1 cellular context compared by ENCODE assay signal in the genomic region with DNA sequence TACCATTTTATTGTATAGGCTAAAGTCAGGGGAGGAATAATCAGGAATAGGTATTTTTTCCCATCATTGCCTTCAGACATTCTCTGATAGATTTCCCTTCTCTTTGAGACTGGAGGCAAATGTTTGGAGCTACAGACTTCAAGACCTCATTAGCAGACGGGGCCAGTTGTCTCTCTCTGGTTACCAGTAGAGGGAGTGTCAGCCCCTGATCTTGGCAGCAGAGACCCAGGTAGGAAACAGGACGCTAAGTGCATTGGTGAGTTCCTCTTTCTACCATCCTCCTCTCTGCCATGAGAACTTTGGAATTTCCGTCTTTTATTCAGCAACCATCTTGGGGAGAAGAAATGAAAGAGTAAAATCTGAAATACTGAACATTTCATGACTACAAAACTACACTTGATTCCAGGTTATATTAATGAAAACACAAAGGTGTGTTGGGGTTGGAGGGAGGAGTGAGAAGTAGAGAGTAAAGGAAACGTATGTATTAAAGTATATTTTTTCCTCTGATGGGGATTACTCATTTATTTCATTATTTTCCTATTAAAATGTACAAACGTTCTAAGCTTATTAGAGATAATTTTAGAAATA.
TF ChIP-seq lines count a peak whose summit lies in the region.

No MANE protein-coding gene starts in this region.

TF ChIP-seq in HepG2, 621 proteins besides CTCF, POLR2A, EP300 and RAD21 (continued from another document):
- TF ChIP-seq, protein P1, sequence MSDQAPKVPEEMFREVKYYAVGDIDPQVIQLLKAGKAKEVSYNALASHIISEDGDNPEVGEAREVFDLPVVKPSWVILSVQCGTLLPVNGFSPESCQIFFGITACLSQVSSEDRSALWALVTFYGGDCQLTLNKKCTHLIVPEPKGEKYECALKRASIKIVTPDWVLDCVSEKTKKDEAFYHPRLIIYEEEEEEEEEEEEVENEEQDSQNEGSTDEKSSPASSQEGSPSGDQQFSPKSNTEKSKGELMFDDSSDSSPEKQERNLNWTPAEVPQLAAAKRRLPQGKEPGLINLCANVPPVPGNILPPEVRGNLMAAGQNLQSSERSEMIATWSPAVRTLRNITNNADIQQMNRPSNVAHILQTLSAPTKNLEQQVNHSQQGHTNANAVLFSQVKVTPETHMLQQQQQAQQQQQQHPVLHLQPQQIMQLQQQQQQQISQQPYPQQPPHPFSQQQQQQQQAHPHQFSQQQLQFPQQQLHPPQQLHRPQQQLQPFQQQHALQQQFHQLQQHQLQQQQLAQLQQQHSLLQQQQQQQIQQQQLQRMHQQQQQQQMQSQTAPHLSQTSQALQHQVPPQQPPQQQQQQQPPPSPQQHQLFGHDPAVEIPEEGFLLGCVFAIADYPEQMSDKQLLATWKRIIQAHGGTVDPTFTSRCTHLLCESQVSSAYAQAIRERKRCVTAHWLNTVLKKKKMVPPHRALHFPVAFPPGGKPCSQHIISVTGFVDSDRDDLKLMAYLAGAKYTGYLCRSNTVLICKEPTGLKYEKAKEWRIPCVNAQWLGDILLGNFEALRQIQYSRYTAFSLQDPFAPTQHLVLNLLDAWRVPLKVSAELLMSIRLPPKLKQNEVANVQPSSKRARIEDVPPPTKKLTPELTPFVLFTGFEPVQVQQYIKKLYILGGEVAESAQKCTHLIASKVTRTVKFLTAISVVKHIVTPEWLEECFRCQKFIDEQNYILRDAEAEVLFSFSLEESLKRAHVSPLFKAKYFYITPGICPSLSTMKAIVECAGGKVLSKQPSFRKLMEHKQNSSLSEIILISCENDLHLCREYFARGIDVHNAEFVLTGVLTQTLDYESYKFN (CRISPR knock-in tag; conservative IDR thresholded peaks at IDR 0.05), result no peak
- TF ChIP-seq SMC3 (IDR thresholded peaks at IDR 0.05; ENCODE audit: low read length) (peak; percentile 84), STAG1 (CRISPR knock-in tag; IDR thresholded peaks at IDR 0.05) (peak; percentile 85), U2AF1 (optimal IDR thresholded peaks at IDR 0.05; ENCODE audit: low read depth, low read length) (no peak), ZNF644 (CRISPR knock-in tag; IDR thresholded peaks at IDR 0.05; ENCODE audit: low read depth) (0 out of 2 replicates have a peak, but pooled peaks have one; percentile 12)
- TF ChIP-seq, protein P2, sequence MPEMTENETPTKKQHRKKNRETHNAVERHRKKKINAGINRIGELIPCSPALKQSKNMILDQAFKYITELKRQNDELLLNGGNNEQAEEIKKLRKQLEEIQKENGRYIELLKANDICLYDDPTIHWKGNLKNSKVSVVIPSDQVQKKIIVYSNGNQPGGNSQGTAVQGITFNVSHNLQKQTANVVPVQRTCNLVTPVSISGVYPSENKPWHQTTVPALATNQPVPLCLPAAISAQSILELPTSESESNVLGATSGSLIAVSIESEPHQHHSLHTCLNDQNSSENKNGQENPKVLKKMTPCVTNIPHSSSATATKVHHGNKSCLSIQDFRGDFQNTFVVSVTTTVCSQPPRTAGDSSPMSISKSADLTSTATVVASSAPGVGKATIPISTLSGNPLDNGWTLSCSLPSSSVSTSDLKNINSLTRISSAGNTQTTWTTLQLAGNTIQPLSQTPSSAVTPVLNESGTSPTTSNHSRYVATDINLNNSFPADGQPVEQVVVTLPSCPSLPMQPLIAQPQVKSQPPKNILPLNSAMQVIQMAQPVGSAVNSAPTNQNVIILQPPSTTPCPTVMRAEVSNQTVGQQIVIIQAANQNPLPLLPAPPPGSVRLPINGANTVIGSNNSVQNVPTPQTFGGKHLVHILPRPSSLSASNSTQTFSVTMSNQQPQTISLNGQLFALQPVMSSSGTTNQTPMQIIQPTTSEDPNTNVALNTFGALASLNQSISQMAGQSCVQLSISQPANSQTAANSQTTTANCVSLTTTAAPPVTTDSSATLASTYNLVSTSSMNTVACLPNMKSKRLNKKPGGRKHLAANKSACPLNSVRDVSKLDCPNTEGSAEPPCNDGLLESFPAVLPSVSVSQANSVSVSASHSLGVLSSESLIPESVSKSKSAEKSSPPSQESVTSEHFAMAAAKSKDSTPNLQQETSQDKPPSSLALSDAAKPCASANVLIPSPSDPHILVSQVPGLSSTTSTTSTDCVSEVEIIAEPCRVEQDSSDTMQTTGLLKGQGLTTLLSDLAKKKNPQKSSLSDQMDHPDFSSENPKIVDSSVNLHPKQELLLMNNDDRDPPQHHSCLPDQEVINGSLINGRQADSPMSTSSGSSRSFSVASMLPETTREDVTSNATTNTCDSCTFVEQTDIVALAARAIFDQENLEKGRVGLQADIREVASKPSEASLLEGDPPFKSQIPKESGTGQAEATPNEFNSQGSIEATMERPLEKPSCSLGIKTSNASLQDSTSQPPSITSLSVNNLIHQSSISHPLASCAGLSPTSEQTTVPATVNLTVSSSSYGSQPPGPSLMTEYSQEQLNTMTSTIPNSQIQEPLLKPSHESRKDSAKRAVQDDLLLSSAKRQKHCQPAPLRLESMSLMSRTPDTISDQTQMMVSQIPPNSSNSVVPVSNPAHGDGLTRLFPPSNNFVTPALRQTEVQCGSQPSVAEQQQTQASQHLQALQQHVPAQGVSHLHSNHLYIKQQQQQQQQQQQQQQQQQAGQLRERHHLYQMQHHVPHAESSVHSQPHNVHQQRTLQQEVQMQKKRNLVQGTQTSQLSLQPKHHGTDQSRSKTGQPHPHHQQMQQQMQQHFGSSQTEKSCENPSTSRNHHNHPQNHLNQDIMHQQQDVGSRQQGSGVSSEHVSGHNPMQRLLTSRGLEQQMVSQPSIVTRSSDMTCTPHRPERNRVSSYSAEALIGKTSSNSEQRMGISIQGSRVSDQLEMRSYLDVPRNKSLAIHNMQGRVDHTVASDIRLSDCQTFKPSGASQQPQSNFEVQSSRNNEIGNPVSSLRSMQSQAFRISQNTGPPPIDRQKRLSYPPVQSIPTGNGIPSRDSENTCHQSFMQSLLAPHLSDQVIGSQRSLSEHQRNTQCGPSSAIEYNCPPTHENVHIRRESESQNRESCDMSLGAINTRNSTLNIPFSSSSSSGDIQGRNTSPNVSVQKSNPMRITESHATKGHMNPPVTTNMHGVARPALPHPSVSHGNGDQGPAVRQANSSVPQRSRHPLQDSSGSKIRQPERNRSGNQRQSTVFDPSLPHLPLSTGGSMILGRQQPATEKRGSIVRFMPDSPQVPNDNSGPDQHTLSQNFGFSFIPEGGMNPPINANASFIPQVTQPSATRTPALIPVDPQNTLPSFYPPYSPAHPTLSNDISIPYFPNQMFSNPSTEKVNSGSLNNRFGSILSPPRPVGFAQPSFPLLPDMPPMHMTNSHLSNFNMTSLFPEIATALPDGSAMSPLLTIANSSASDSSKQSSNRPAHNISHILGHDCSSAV (CRISPR knock-in tag; IDR thresholded peaks at IDR 0.05; ENCODE audit: borderline replicate concordance), result no peak
- TF ChIP-seq, protein P3, sequence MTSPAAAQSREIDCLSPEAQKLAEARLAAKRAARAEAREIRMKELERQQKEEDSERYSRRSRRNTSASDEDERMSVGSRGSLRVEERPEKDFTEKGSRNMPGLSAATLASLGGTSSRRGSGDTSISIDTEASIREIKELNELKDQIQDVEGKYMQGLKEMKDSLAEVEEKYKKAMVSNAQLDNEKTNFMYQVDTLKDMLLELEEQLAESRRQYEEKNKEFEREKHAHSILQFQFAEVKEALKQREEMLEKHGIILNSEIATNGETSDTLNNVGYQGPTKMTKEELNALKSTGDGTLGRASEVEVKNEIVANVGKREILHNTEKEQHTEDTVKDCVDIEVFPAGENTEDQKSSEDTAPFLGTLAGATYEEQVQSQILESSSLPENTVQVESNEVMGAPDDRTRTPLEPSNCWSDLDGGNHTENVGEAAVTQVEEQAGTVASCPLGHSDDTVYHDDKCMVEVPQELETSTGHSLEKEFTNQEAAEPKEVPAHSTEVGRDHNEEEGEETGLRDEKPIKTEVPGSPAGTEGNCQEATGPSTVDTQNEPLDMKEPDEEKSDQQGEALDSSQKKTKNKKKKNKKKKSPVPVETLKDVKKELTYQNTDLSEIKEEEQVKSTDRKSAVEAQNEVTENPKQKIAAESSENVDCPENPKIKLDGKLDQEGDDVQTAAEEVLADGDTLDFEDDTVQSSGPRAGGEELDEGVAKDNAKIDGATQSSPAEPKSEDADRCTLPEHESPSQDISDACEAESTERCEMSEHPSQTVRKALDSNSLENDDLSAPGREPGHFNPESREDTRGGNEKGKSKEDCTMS (CRISPR knock-in tag; conservative IDR thresholded peaks at IDR 0.05), result no peak
- TF ChIP-seq, protein P4, sequence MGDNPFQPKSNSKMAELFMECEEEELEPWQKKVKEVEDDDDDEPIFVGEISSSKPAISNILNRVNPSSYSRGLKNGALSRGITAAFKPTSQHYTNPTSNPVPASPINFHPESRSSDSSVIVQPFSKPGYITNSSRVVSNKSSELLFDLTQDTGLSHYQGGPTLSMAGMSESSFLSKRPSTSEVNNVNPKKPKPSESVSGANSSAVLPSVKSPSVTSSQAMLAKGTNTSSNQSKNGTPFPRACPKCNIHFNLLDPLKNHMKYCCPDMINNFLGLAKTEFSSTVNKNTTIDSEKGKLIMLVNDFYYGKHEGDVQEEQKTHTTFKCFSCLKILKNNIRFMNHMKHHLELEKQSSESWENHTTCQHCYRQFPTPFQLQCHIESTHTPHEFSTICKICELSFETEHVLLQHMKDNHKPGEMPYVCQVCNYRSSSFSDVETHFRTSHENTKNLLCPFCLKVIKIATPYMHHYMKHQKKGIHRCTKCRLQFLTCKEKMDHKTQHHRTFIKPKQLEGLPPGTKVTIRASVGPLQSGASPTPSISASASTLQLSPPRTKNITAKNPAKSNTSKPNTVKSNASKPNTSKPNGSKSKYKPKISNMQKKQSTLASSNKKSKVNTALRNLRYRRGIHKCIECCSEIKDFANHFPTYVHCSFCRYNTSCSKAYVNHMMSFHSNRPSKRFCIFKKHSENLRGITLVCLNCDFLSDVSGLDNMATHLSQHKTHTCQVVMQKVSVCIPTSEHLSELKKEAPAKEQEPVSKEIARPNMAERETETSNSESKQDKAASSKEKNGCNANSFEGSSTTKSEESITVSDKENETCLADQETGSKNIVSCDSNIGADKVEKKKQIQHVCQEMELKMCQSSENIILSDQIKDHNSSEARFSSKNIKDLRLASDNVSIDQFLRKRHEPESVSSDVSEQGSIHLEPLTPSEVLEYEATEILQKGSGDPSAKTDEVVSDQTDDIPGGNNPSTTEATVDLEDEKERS (CRISPR knock-in tag; IDR thresholded peaks at IDR 0.05), result no peak
- TF ChIP-seq, protein P5, sequence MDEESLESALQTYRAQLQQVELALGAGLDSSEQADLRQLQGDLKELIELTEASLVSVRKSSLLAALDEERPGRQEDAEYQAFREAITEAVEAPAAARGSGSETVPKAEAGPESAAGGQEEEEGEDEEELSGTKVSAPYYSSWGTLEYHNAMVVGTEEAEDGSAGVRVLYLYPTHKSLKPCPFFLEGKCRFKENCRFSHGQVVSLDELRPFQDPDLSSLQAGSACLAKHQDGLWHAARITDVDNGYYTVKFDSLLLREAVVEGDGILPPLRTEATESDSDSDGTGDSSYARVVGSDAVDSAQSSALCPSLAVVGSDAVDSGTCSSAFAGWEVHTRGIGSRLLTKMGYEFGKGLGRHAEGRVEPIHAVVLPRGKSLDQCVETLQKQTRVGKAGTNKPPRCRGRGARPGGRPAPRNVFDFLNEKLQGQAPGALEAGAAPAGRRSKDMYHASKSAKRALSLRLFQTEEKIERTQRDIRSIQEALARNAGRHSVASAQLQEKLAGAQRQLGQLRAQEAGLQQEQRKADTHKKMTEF (CRISPR knock-in tag; IDR thresholded peaks at IDR 0.05), result no peak
